Comparison of ENCODE assay signal across 12 cellular contexts in the genomic region with DNA sequence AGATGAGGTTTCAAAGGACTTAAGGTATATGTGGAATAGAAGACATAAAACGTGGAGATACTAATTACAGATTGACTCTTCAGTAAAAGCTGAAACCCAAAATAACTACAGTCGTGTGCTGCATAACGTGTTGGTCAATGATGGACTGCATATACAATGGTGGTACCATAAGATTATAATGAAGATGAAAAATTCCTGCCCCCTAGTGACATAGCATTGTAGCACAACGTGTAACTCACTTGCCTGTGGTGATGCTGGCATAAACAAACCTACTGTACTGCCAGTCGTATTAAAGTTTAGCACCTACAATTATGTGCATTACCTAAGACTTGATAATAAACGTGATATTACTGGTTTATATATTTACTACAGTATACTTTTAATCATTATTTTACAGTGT.
DNase-seq lines count a peak whose midpoint lies in the region; ATAC-seq, FAIRE-seq and TF ChIP-seq lines count a peak whose summit lies in the region.
"Had no signal": no experiment of that assay in that cellular context is flagged by ENCODE, and none has a peak within 500 bp of the region (broad histone marks: within the 10 kb centered on the region; RNA-seq: fewer than 3 reads in every experiment).

No MANE protein-coding gene starts in this region.

- CTCF ChIA-PET in T-cell (lab: Charles Lee), result no interaction called here

- no peaks in the 10 kb centered on the region for H3K36me3 ChIP-seq in GM23338 (ENCODE audit: insufficient read depth)

- H3K4me1 Mint-ChIP-seq in GM23338 (no peaks in the 10 kb centered on the region), T-cell (no peaks in the 10 kb centered on the region)

- H3K4me2 ChIP-seq in GM23338, result no peak overlapping the region

- POLR2A ChIA-PET in T-cell (lab: Charles Lee), result no interaction called here

- H3K9me3 Mint-ChIP-seq in GM23338 (no peaks in the 10 kb centered on the region), T-cell (no peaks in the 10 kb centered on the region)
- H3K9me3 Mint-ChIP-seq: activated CD8-positive, alpha-beta T cell treated with anti-CD3 and anti-CD28 coated beads for 36 hours; dendritic cell treated with granulocyte-macrophage colony-stimulating factor and Interleukin-4, amounts not matched to agents 40 ng/mL and 50 ng/mL, for 4 days had no signal

- H3K27me3 Mint-ChIP-seq in GM23338 (ENCODE audit: insufficient read depth, low read depth, poor library complexity) (no peaks in the 10 kb centered on the region), T-cell (no peaks in the 10 kb centered on the region)
- H3K27me3 Mint-ChIP-seq: activated CD8-positive, alpha-beta T cell treated with anti-CD3 and anti-CD28 coated beads for 36 hours; dendritic cell treated with granulocyte-macrophage colony-stimulating factor and Interleukin-4, amounts not matched to agents 40 ng/mL and 50 ng/mL, for 4 days had no signal

- H3K4me3 Mint-ChIP-seq in GM23338 (no peak overlapping the region), T-cell (no peak overlapping the region)
- H3K4me3 Mint-ChIP-seq: activated CD8-positive, alpha-beta T cell treated with anti-CD3 and anti-CD28 coated beads for 36 hours; dendritic cell treated with granulocyte-macrophage colony-stimulating factor and Interleukin-4, amounts not matched to agents 40 ng/mL and 50 ng/mL, for 4 days had no signal

- H3K27me3 ChIP-seq in GM23338 (ENCODE audit: insufficient read depth), result no peaks in the 10 kb centered on the region

- no peak for FAIRE-seq in D721Med (lab: Jason Lieb, UNC)
- FAIRE-seq: G401.6 had no signal

- TF ChIP-seq POLR2A in NB4 (IDR thresholded peaks at IDR 0.05; ENCODE audit: extremely low read depth, insufficient read length), result no peak

- TF ChIP-seq CTCF in D721Med (IDR thresholded peaks at IDR 0.05; ENCODE audit: insufficient read depth, missing control alignments), result peak; percentile 14
- TF ChIP-seq CTCF in GM23338 (conservative IDR thresholded peaks at IDR 0.05; ENCODE audit: low read depth in 2 of 2), result peak; percentile 53 to 61
- peak; percentile 51 for TF ChIP-seq CTCF in NB4 (IDR thresholded peaks at IDR 0.05; ENCODE audit: low read depth, low read length)
- peak; percentile 36 for TF ChIP-seq CTCF in fibroblast of the aortic adventitia (IDR thresholded peaks at IDR 0.05; ENCODE audit: insufficient read depth, low read length)

- no peak overlapping the region for H2AFZ ChIP-seq in GM23338

- no peak overlapping the region for H3K27ac ChIP-seq in GM23338 (ENCODE audit: low read depth)

- H3K9me2 ChIP-seq in GM23338 (ENCODE audit: insufficient read depth), result no peaks in the 10 kb centered on the region

- H3F3A ChIP-seq in GM23338 (replicated peaks; ENCODE audit: low read depth), result no peaks in the 10 kb centered on the region

- no peaks in the 10 kb centered on the region for H3K79me2 ChIP-seq in GM23338 (replicated peaks; ENCODE audit: insufficient read depth)

- DNase-seq in D721Med (ENCODE audit: insufficient read length, low spot score) (no peak), GM23338 (ENCODE audit: low spot score) (peak; percentile 40), NB4 (ENCODE audit: low read depth) (peak; percentile 48), fibroblast of the aortic adventitia (ENCODE audit: low read depth) (peak; percentile 11), T-cell (no peak), HPDE6-E6E7 (ENCODE audit: extremely low spot score) (no peak)
- no peak for DNase-seq in stimulated activated CD4-positive, alpha-beta T cell treated with anti-CD3 and anti-CD28 coated beads, Interleukin-1b, Interleukin-23, amount 100 ng/mL, for 48 hours
- DNase-seq: activated CD8-positive, alpha-beta T cell treated with anti-CD3 and anti-CD28 coated beads for 36 hours; NCI-H774 had no signal

- no peaks in the 10 kb centered on the region for H4K20me1 ChIP-seq in GM23338 (replicated peaks; ENCODE audit: insufficient read depth)

- H3K4me3 ChIP-seq in GM23338, result no peak overlapping the region
- H3K4me3 ChIP-seq in NB4 (ENCODE audit: low read depth, low read length), result no peak overlapping the region
- H3K4me3 ChIP-seq in fibroblast of the aortic adventitia (ENCODE audit: low read depth, low read length), result no peak overlapping the region

- ATAC-seq in GM23338 (no peak), GM18858 (IDR thresholded peaks at IDR 0.05; ENCODE audit: unreplicated experiment) (no peak), T-cell (replicated peaks in 1 of 4) (no peak)
- ATAC-seq: activated CD8-positive, alpha-beta T cell treated with anti-CD3 and anti-CD28 coated beads for 36 hours had no signal

- H3K36me3 Mint-ChIP-seq in GM23338 (ENCODE audit: low read depth) (no peaks in the 10 kb centered on the region), T-cell (no peaks in the 10 kb centered on the region)

- no peak overlapping the region for H3K27ac Mint-ChIP-seq in GM23338
- H3K27ac Mint-ChIP-seq in T-cell, result no peak overlapping the region
- H3K27ac Mint-ChIP-seq: activated CD8-positive, alpha-beta T cell treated with anti-CD3 and anti-CD28 coated beads for 36 hours; dendritic cell treated with granulocyte-macrophage colony-stimulating factor and Interleukin-4, amounts not matched to agents 40 ng/mL and 50 ng/mL, for 4 days had no signal

- no peaks in the 10 kb centered on the region for H3K4me1 ChIP-seq in GM23338 (ENCODE audit: insufficient read depth)

TF ChIP-seq in GM23338, 12 proteins besides CTCF, POLR2A, EP300 and RAD21 (continues in another document):
- TF ChIP-seq EZH2phosphoT487 (IDR thresholded peaks at IDR 0.05; ENCODE audit: unreplicated experiment) (no peak), JUNB (IDR thresholded peaks at IDR 0.05; ENCODE audit: unreplicated experiment) (no peak), ZNF331 (CRISPR knock-in tag; IDR thresholded peaks at IDR 0.05; ENCODE audit: low read depth) (no peak), CREB1 (CRISPR knock-in tag; IDR thresholded peaks at IDR 0.05; ENCODE audit: low read depth) (no peak), EZH2 (IDR thresholded peaks at IDR 0.05; ENCODE audit: low read depth, unreplicated experiment) (no peak)
- TF ChIP-seq, protein P1, sequence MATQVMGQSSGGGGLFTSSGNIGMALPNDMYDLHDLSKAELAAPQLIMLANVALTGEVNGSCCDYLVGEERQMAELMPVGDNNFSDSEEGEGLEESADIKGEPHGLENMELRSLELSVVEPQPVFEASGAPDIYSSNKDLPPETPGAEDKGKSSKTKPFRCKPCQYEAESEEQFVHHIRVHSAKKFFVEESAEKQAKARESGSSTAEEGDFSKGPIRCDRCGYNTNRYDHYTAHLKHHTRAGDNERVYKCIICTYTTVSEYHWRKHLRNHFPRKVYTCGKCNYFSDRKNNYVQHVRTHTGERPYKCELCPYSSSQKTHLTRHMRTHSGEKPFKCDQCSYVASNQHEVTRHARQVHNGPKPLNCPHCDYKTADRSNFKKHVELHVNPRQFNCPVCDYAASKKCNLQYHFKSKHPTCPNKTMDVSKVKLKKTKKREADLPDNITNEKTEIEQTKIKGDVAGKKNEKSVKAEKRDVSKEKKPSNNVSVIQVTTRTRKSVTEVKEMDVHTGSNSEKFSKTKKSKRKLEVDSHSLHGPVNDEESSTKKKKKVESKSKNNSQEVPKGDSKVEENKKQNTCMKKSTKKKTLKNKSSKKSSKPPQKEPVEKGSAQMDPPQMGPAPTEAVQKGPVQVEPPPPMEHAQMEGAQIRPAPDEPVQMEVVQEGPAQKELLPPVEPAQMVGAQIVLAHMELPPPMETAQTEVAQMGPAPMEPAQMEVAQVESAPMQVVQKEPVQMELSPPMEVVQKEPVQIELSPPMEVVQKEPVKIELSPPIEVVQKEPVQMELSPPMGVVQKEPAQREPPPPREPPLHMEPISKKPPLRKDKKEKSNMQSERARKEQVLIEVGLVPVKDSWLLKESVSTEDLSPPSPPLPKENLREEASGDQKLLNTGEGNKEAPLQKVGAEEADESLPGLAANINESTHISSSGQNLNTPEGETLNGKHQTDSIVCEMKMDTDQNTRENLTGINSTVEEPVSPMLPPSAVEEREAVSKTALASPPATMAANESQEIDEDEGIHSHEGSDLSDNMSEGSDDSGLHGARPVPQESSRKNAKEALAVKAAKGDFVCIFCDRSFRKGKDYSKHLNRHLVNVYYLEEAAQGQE (IDR thresholded peaks at IDR 0.05; ENCODE audit: unreplicated experiment), result no peak

Comparison
In these comparisons a context has a peak if more than half of its experiments do, and no peak if none do; other contexts are left out.
1. DNase-seq: peak in GM23338 (single experiment), NB4 (single experiment) and fibroblast of the aortic adventitia (single experiment); none in D721Med (single experiment), T-cell (0 of 34), HPDE6-E6E7 (single experiment) and stimulated activated CD4-positive, alpha-beta T cell treated with anti-CD3 and anti-CD28 coated beads, Interleukin-1b, Interleukin-23, amount 100 ng/mL, for 48 hours (single experiment).
2. Peak in every context shown above with its lines, with median percentiles within 50 percentile points of each other: CTCF ChIP-seq.